ENCODE assay signal across 12 cellular contexts in the genomic region with DNA sequence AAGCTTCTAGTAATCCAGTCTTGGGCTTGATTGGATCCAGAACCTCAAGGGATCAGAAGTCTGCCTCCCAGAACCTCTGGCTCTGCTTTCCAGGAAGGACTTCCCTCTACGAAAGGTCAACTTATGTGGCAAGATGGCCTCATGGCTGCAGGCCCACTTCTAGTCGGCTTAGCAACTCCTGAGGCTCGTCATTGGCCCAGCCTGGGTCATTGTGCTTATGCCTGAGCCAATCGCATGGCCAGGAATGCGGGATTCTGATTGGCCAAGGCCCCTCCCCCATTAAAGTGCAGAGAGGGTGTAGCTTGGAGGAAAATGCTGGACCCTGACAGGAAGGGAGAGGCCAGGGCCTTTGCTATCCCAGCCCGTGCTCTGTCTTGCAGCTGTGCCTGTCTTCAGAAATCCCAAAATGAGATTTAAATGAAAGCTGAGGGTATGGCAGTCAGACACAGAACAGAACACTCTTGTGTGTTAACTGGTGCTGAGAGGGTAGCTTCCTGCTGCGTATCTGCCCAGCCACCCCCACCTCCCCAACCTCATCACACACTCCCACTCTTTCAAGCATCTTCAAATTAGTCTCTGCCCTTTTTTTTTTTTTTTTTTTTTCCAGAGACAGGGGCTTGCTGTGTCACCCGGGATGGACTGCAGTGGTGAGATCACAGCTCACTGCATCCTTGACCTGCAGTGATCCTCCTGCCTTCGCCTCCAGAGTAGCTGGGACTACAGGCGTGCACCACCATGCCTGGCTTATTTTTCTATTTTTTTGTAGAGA. TPM values are rescaled to one million over a fixed set of nuclear protein-coding genes. Genes with fewer than 3 reads are reported as not detected.
DNase-seq lines count a peak whose midpoint lies in the region; ATAC-seq and TF ChIP-seq lines count a peak whose summit lies in the region.
"Had no signal": no experiment of that assay in that cellular context is flagged by ENCODE, and none has a peak within 500 bp of the region (broad histone marks: within the 10 kb centered on the region; RNA-seq: fewer than 3 reads in every experiment).

No MANE protein-coding gene starts in this region.

- TF ChIP-seq POLR2A in right lobe of liver (IDR thresholded peaks at IDR 0.05): no peak

- peak in 3 of 4 donors; percentile 22 to 49 (median 47) for ATAC-seq in right lobe of liver
- no peak for ATAC-seq in naive thymus-derived CD4-positive, alpha-beta T cell
- ATAC-seq: activated CD8-positive, alpha-beta memory T cell treated with anti-CD3 and anti-CD28 coated beads, Interleukin-2, amount 10 ng/mL, durations not matched to agents 7 days and 5 days; Panc1 had no signal

- H3K9me3 ChIP-seq in right lobe of liver: no peaks in the 10 kb centered on the region
- no peaks in the 10 kb centered on the region for H3K9me3 ChIP-seq in naive thymus-derived CD4-positive, alpha-beta T cell (ENCODE audit: control insufficient read depth in 2 of 3, low read length in 3 of 3)
- H3K9me3 ChIP-seq: stomach had no signal

- no peak overlapping the region for H3K4me3 Mint-ChIP-seq in naive thymus-derived CD4-positive, alpha-beta T cell
- H3K4me3 Mint-ChIP-seq: activated CD8-positive, alpha-beta memory T cell treated with anti-CD3 and anti-CD28 coated beads, Interleukin-2, amount 10 ng/mL, durations not matched to agents 7 days and 5 days had no signal

- peaks cover 0 to 2% (median 0%) of the 10 kb centered on the region in 5 donors for H3K36me3 Mint-ChIP-seq in naive thymus-derived CD4-positive, alpha-beta T cell
- H3K36me3 Mint-ChIP-seq: activated CD8-positive, alpha-beta memory T cell treated with anti-CD3 and anti-CD28 coated beads, Interleukin-2, amount 10 ng/mL, durations not matched to agents 7 days and 5 days had no signal

- H3K27me3 Mint-ChIP-seq in naive thymus-derived CD4-positive, alpha-beta T cell: no peaks in the 10 kb centered on the region
- H3K27me3 Mint-ChIP-seq: activated CD8-positive, alpha-beta memory T cell treated with anti-CD3 and anti-CD28 coated beads, Interleukin-2, amount 10 ng/mL, durations not matched to agents 7 days and 5 days had no signal

- no peak for TF ChIP-seq CTCF in right lobe of liver (IDR thresholded peaks at IDR 0.05)

- DNase-seq in DMS 273 treated with DMSO at 0.1 percent for 48 hours (lab: John Stamatoyannopoulos, UW): peak; percentile 46
- DNase-seq in NCI-H2196 (lab: John Stamatoyannopoulos, UW; ENCODE audit: unreplicated experiment): peak; percentile 49
- peak; percentile 69 for DNase-seq in ecto neural progenitor cell (ENCODE audit: low spot score)
- no peak for DNase-seq in right lobe of liver
- no peak for DNase-seq in naive thymus-derived CD4-positive, alpha-beta T cell
- no peak for DNase-seq in kidney glomerular epithelial cell (lab: John Stamatoyannopoulos, UW)
- no peak for DNase-seq in mucosa of gallbladder (ENCODE audit: low spot score)
- DNase-seq in NCI-H526 (lab: John Stamatoyannopoulos, UW): no peak
- DNase-seq: activated CD8-positive, alpha-beta memory T cell treated with anti-CD3 and anti-CD28 coated beads, Interleukin-2, amount 10 ng/mL, durations not matched to agents 7 days and 5 days; stomach had no signal

- H3K4me1 Mint-ChIP-seq in naive thymus-derived CD4-positive, alpha-beta T cell: peaks cover 0 to 21% (median 5%) of the 10 kb centered on the region in 7 donors

- H3K27me3 ChIP-seq in right lobe of liver: no peaks in the 10 kb centered on the region
- H3K27me3 ChIP-seq in naive thymus-derived CD4-positive, alpha-beta T cell (ENCODE audit: control insufficient read depth in 2 of 2, insufficient read depth in 2 of 2, low read length in 2 of 2): no peaks in the 10 kb centered on the region
- H3K27me3 ChIP-seq: stomach had no signal

- CTCF ChIA-PET in naive thymus-derived CD4-positive, alpha-beta T cell (lab: Charles Lee): no interaction called here

- H3K36me3 ChIP-seq in right lobe of liver: no peaks in the 10 kb centered on the region
- no peaks in the 10 kb centered on the region for H3K36me3 ChIP-seq in naive thymus-derived CD4-positive, alpha-beta T cell (ENCODE audit: control insufficient read depth in 2 of 3, insufficient read depth in 3 of 3, low read length in 3 of 3)
- H3K36me3 ChIP-seq: stomach had no signal

- no peak overlapping the region for H3K4me3 ChIP-seq in right lobe of liver
- no peak overlapping the region for H3K4me3 ChIP-seq in naive thymus-derived CD4-positive, alpha-beta T cell (ENCODE audit: low read length)
- H3K4me3 ChIP-seq: coronary artery, stomach had no signal

- intact Hi-C loops in right lobe of liver (cut with DNase I): no loop called here
- intact Hi-C loops in naive thymus-derived CD4-positive, alpha-beta T cell (cut with micrococcal nuclease): no loop called here

- H3K4me1 ChIP-seq in right lobe of liver: no peaks in the 10 kb centered on the region
- H3K4me1 ChIP-seq in naive thymus-derived CD4-positive, alpha-beta T cell (ENCODE audit: control insufficient read depth in 2 of 2, insufficient read depth in 2 of 2, low read length in 2 of 2): no peaks in the 10 kb centered on the region

- H3K9me3 Mint-ChIP-seq in naive thymus-derived CD4-positive, alpha-beta T cell: peaks cover 0 to 3% (median 0%) of the 10 kb centered on the region in 11 donors

- H3K27ac Mint-ChIP-seq in naive thymus-derived CD4-positive, alpha-beta T cell: no peak overlapping the region
- H3K27ac Mint-ChIP-seq: activated CD8-positive, alpha-beta memory T cell treated with anti-CD3 and anti-CD28 coated beads, Interleukin-2, amount 10 ng/mL, durations not matched to agents 7 days and 5 days had no signal

- no peak overlapping the region for H3K27ac ChIP-seq in right lobe of liver
- no peak overlapping the region for H3K27ac ChIP-seq in naive thymus-derived CD4-positive, alpha-beta T cell (ENCODE audit: low read depth, low read length)
- H3K27ac ChIP-seq: coronary artery, stomach had no signal

- 83% methylated on average over 5 of the region's 10 CpGs for WGBS in right lobe of liver (ENCODE audit: insufficient coverage, low coverage, low lambda C conversion rate, missing lambda C conversion rate)

- POLR2A ChIA-PET in naive thymus-derived CD4-positive, alpha-beta T cell (lab: Charles Lee): interaction anchor here (0.8 to 1.4 kb wide), 2 partner anchors 38 to 39 kb away, joined by 3 to 4 read pairs; no protein-coding TSS in a partner anchor

RNA-seq across cellular contexts. Expression of gene CCNE1, which starts 5.5 kb away (rescaled TPM):
- 1 to 10 TPM in 3 of 6 experiments, under 1 TPM in 3; 0.26 to 2.2 (median 0.90) TPM for total RNA-seq in right lobe of liver
- total RNA-seq in naive thymus-derived CD4-positive, alpha-beta T cell: 10 to 100 TPM in 1 of 5 experiments, 1 to 10 TPM in 4; 5.3 to 36.1 (median 6.6) TPM
- polyA plus RNA-seq in naive thymus-derived CD4-positive, alpha-beta T cell: 1 to 10 TPM; 1.9 to 2.6 TPM
- total RNA-seq in mucosa of gallbladder: 2.0 TPM

Comparison
In these comparisons a context has a peak if more than half of its experiments do, and no peak if none do; other contexts are left out.
1. DNase-seq: peak in DMS 273 treated with DMSO at 0.1 percent for 48 hours (single experiment), NCI-H2196 (single experiment) and ecto neural progenitor cell (single experiment); none in right lobe of liver (0 of 3), naive thymus-derived CD4-positive, alpha-beta T cell (0 of 9), kidney glomerular epithelial cell (single experiment), mucosa of gallbladder (single experiment) and NCI-H526 (0 of 2).